Comparison of ENCODE assay signal across 22 cellular contexts in the genomic region with DNA sequence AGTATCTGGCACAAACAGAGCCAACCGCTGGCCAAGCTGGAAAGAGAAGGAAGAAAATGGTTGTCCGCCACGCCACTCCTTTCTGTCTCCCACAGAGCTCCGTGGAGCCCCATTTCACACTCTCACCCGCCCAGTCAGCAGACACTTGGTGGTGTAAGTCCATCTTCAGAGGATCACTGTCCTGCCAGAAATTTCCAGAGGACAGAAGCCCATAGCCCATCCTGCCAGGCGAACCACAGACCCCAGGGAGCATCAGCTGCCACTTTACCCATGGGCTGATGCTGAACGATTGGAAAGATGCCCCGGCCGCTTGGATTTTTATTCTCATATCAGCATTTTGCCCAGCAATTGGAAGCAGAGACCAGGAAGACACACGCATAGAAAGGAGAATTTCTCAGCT.
"Had no signal": no experiment of that assay in that cellular context is flagged by ENCODE, and none has a peak within 500 bp of the region (broad histone marks: within the 10 kb centered on the region; RNA-seq: fewer than 3 reads in every experiment).

No MANE protein-coding gene starts in this region.

- DNase-seq: dermis blood vessel endothelial cell; effector memory CD4-positive, alpha-beta T cell; esophagus squamous epithelium; foreskin fibroblast; gastrocnemius medialis; head of caudate nucleus; kidney; mesendoderm; midbrain; natural killer cell; pancreas; right lobe of liver; spleen; stimulated activated naive B cell treated with anti-CD40 and anti-IgM and Interleukin-4, amounts not matched to agents 10 μg/mL and 1 μg/mL and 100 μg/mL, for 72 hours; thyroid gland; trophoblast cell had no signal

- H3K27ac ChIP-seq: coronary artery, esophagus squamous epithelium, gastrocnemius medialis, hepatocyte, neutrophil, pancreas, right lobe of liver, spleen, thyroid gland, vagina had no signal

- H3K79me2 ChIP-seq: hepatocyte had no signal

- H3K4me2 ChIP-seq: hepatocyte had no signal

- ATAC-seq: gastrocnemius medialis; left lobe of liver; pancreas; right lobe of liver; stimulated activated naive B cell treated with anti-CD40 and anti-IgM and Interleukin-4, amounts not matched to agents 10 μg/mL and 1 μg/mL and 100 μg/mL, for 72 hours had no signal

- H3K27me3 ChIP-seq: esophagus squamous epithelium, hepatocyte, neutrophil, pancreas, right lobe of liver, thyroid gland, vagina had no signal

- H3K9me3 ChIP-seq: pancreas, right lobe of liver, thyroid gland had no signal

- H2AFZ ChIP-seq: hepatocyte had no signal

- H3K36me3 ChIP-seq: esophagus squamous epithelium, gastrocnemius medialis, neutrophil, pancreas, right lobe of liver, spleen, thyroid gland, vagina had no signal

- H3K4me3 ChIP-seq: coronary artery, esophagus squamous epithelium, gastrocnemius medialis, hepatocyte, lung, pancreas, right lobe of liver, spleen, thyroid gland, vagina had no signal

- H3K4me1 ChIP-seq: gastrocnemius medialis, pancreas, right lobe of liver, spleen, thyroid gland, vagina had no signal
